Comparison of ENCODE assay signal across 1 cellular context in genomic region chr10:73923935-73924598, GRCh38.
TF ChIP-seq lines count a peak whose summit lies in the region.

No MANE protein-coding gene starts in this region.

TF ChIP-seq in HepG2, 621 proteins besides CTCF, POLR2A, EP300 and RAD21:
- peak; percentile 68; the same call in 1 of the 2 replicates for TF ChIP-seq ZNF652 (CRISPR knock-in tag; IDR thresholded peaks at IDR 0.05; ENCODE audit: borderline replicate concordance, low read depth)
- no peak for TF ChIP-seq CERS6 (CRISPR knock-in tag; IDR thresholded peaks at IDR 0.05)
